8 cellular contexts compared by ENCODE assay signal in genomic region chr7:66845382-66846095, GRCh38.
A peak's percentile ranks its signal among the peaks of the same experiment; 100 is the strongest.
DNase-seq lines count a peak whose midpoint lies in the region; ATAC-seq and TF ChIP-seq lines count a peak whose summit lies in the region.

No MANE protein-coding gene starts in this region.

- H3K4me3 ChIP-seq in OCI-LY1 (ENCODE audit: low read depth, low read length, poor library complexity, severe bottlenecking) (peak overlapping the region; percentile 77), endocrine pancreas (ENCODE audit: control insufficient read depth, insufficient read depth, low read length) (peak overlapping the region; percentile 65), neuron (ENCODE audit: low read length) (peak overlapping the region; percentile 88)

- H3K4me1 ChIP-seq in OCI-LY1 (ENCODE audit: insufficient read depth, low read length, severe bottlenecking) (peaks cover 32% of the 10 kb centered on the region), endocrine pancreas (ENCODE audit: control insufficient read depth, insufficient read depth, low read length) (no peaks in the 10 kb centered on the region), neuron (ENCODE audit: insufficient read depth, low read length) (peaks cover 14% of the 10 kb centered on the region)

- H2AFZ ChIP-seq in OCI-LY1 (ENCODE audit: low read length) (no peak overlapping the region), neuron (ENCODE audit: low read depth, low read length) (peak overlapping the region; percentile 49)

- H3K9ac ChIP-seq in OCI-LY1 (ENCODE audit: low read length) (peak overlapping the region; percentile 74), endocrine pancreas (ENCODE audit: control insufficient read depth, insufficient read depth, low read length) (peak overlapping the region; percentile 83)

- no peaks in the 10 kb centered on the region for H4K20me1 ChIP-seq in OCI-LY1 (ENCODE audit: insufficient read depth, low read length)

- H3K9me3 ChIP-seq in OCI-LY1 (ENCODE audit: low read length) (no peaks in the 10 kb centered on the region), endocrine pancreas (ENCODE audit: control insufficient read depth, low read length) (no peaks in the 10 kb centered on the region), neuron (ENCODE audit: low read length) (no peaks in the 10 kb centered on the region)

- H3K4me2 ChIP-seq in OCI-LY1 (ENCODE audit: low read length) = peak overlapping the region; percentile 82

- no peaks in the 10 kb centered on the region for H3K79me2 ChIP-seq in OCI-LY1 (ENCODE audit: insufficient read depth, low read length)

- ATAC-seq in HG03457 (IDR thresholded peaks at IDR 0.05; ENCODE audit: unreplicated experiment) (no peak), HG03280 (IDR thresholded peaks at IDR 0.05; ENCODE audit: unreplicated experiment) (no peak)

- no peaks in the 10 kb centered on the region for H3K9me2 ChIP-seq in OCI-LY1 (ENCODE audit: low read depth, low read length)

- H3K27me3 ChIP-seq in OCI-LY1 (ENCODE audit: insufficient read depth, low read length) (no peaks in the 10 kb centered on the region), endocrine pancreas (ENCODE audit: control insufficient read depth, insufficient read depth, low read length) (no peaks in the 10 kb centered on the region), neuron (ENCODE audit: insufficient read depth, low read length) (no peaks in the 10 kb centered on the region)

- TF ChIP-seq CTCF in C4-2B (conservative IDR thresholded peaks at IDR 0.05) = no peak
- TF ChIP-seq CTCF in OCI-LY1 (IDR thresholded peaks at IDR 0.05; ENCODE audit: low read length) = no peak

- no peaks in the 10 kb centered on the region for H3F3A ChIP-seq in OCI-LY1 (ENCODE audit: insufficient read depth, low read length)

- H3K27ac ChIP-seq in C4-2B (peak overlapping the region; percentile 83), OCI-LY1 (ENCODE audit: low read depth, low read length, poor library complexity, severe bottlenecking) (peak overlapping the region; percentile 30)

- DNase-seq in DMS153 (lab: John Stamatoyannopoulos, UW) = no peak
- DNase-seq in LoVo (ENCODE audit: low spot score) = no peak

- H3K36me3 ChIP-seq in OCI-LY1 (ENCODE audit: insufficient read depth, low read length) (peaks cover 4% of the 10 kb centered on the region; the same call in 1 of the 2 replicates), endocrine pancreas (ENCODE audit: control insufficient read depth, insufficient read depth, low read length) (no peaks in the 10 kb centered on the region), neuron (ENCODE audit: insufficient read depth, low read length) (peaks cover 2% of the 10 kb centered on the region)
